13 cellular contexts compared by ENCODE assay signal in the genomic region with DNA sequence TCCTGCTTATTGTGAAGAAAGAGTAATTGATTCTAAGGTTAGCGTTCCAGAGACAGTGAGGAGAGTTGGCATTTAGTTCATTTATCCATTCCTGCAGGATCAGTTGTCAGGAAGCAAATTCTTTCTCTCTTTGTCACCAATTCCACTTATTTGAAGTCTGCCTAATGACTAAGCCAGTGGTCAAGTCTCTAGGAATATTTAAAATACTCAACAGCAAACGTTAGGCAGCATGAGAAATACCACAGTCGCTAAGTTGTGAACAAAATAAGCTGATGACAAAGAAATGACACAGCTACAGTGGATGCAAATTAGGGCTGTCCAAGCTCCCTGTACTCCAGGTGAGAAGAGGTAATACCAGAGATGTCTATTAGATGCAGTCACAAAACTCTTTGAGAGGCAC. TPM values are rescaled to one million over a fixed set of nuclear protein-coding genes. Genes with fewer than 3 reads are reported as not detected.
DNase-seq lines count a peak whose midpoint lies in the region; ATAC-seq and TF ChIP-seq lines count a peak whose summit lies in the region.
"Had no signal": no experiment of that assay in that cellular context is flagged by ENCODE, and none has a peak within 500 bp of the region (broad histone marks: within the 10 kb centered on the region; RNA-seq: fewer than 3 reads in every experiment).

No MANE protein-coding gene starts in this region.

- H3K36me3 ChIP-seq in MG63 = no peaks in the 10 kb centered on the region
- peaks cover 20% of the 10 kb centered on the region for H3K36me3 ChIP-seq in mesodermal cell (ENCODE audit: control insufficient read depth, insufficient read depth, low read length)
- no peaks in the 10 kb centered on the region for H3K36me3 ChIP-seq in BE2C

- no peak overlapping the region for H3K4me3 ChIP-seq in MG63
- H3K4me3 ChIP-seq in mesodermal cell (ENCODE audit: extremely low read depth, insufficient read depth, low read length, poor library complexity, severe bottlenecking) = no peak overlapping the region
- no peak overlapping the region for H3K4me3 ChIP-seq in coronary artery
- no peak overlapping the region for H3K4me3 ChIP-seq in BE2C (ENCODE audit: low read depth, low read length)

- 40% methylated on average over 1 of the region's 3 CpGs; no CpG with 5 or more reads in 1 of the 2 experiments for WGBS in mesodermal cell (ENCODE audit: insufficient coverage in 2 of 2), 2 experiments

- H3K4me1 ChIP-seq in mesodermal cell (ENCODE audit: control insufficient read depth, insufficient read depth, low read length, poor library complexity, severe bottlenecking) (peaks cover 16% of the 10 kb centered on the region), BE2C (no peaks in the 10 kb centered on the region)

- ATAC-seq in stimulated activated naive CD8-positive, alpha-beta T cell treated with anti-CD3 and anti-CD28 coated beads, Interleukin-15, Interleukin-2, amounts not matched to agents 100 U/mL and 50 U/mL, for 24 hours = no peak
- ATAC-seq: natural killer cell treated with Interleukin-12 subunit alpha and Interleukin-12 subunit beta and Interleukin-15 and Interleukin-18, amount 100 ng/mL, for 72 hours; stimulated activated memory B cell treated with anti-CD40 and anti-IgM and Interleukin-4, amounts not matched to agents 10 μg/mL and 1 μg/mL and 100 μg/mL, for 72 hours had no signal

- peak; percentile 87 for DNase-seq in EL
- peak; percentile 12 for DNase-seq in MG63
- peak; percentile 5 for DNase-seq in dermis blood vessel endothelial cell
- DNase-seq in NK-92 (lab: John Stamatoyannopoulos, UW; ENCODE audit: unreplicated experiment) = no peak
- DNase-seq in coronary artery (ENCODE audit: low spot score) = no peak
- DNase-seq in BE2C = no peak
- DNase-seq in stimulated activated naive CD8-positive, alpha-beta T cell treated with anti-CD3 and anti-CD28 coated beads, Interleukin-15, Interleukin-2, amounts not matched to agents 100 U/mL and 50 U/mL, for 24 hours = no peak
- DNase-seq: activated T-cell treated with anti-CD3 and anti-CD28 coated beads for 4 hours; central memory CD4-positive, alpha-beta T cell; DMS53 had no signal

- TF ChIP-seq CTCF in coronary artery (IDR thresholded peaks at IDR 0.05) (no peak), BE2C (IDR thresholded peaks at IDR 0.05; ENCODE audit: low read depth, low read length) (no peak)

- H3K9me3 ChIP-seq in MG63 (no peaks in the 10 kb centered on the region), mesodermal cell (ENCODE audit: control insufficient read depth, low read length) (no peaks in the 10 kb centered on the region), BE2C (no peaks in the 10 kb centered on the region)

- no peaks in the 10 kb centered on the region for H3K27me3 ChIP-seq in MG63
- no peaks in the 10 kb centered on the region for H3K27me3 ChIP-seq in BE2C

- H3K27ac ChIP-seq in mesodermal cell (ENCODE audit: low read depth, low read length, severe bottlenecking) (peak overlapping the region; percentile 90), coronary artery (no peak overlapping the region)

RNA-seq across cellular contexts. Expression of a gene that starts 6.6 kb away (rescaled TPM):
- not detected in 2 replicates for total RNA-seq in MG63 (2014; rRNA removed; shearing (Covaris generic); ENCODE audit: low replicate concordance)
- not detected in 2 replicates for total RNA-seq in dermis blood vessel endothelial cell
- polyA plus RNA-seq in mesodermal cell (2013, experiment 1 of 2) = 0.22 TPM
- 0.20 TPM for polyA plus RNA-seq in mesodermal cell (2013, experiment 2 of 2)
- 0.42 TPM for polyA plus RNA-seq in BE2C (2012; ENCODE audit: insufficient read depth, insufficient read length, low read depth)
- total RNA-seq: natural killer cell treated with Interleukin-12 subunit alpha and Interleukin-12 subunit beta and Interleukin-15 and Interleukin-18, amount 100 ng/mL, for 72 hours had no signal

RNA-seq across cellular contexts. Expression of a gene that starts 37.4 kb away (rescaled TPM):
- 0.10 and 0.20 TPM in 2 replicates for total RNA-seq in MG63 (2014; rRNA removed; shearing (Covaris generic); ENCODE audit: low replicate concordance)
- total RNA-seq in dermis blood vessel endothelial cell = not detected in 2 replicates
- polyA plus RNA-seq in mesodermal cell (2013, experiment 1 of 2) = 2.8 TPM
- 4.7 TPM for polyA plus RNA-seq in mesodermal cell (2013, experiment 2 of 2)
- not detected for polyA plus RNA-seq in BE2C (2012; ENCODE audit: insufficient read depth, insufficient read length, low read depth)

Comparison
In these comparisons a context has a peak if more than half of its experiments do, and no peak if none do; other contexts are left out.
1. DNase-seq: peak in EL (single experiment), MG63 (single experiment) and dermis blood vessel endothelial cell (single experiment); none in NK-92 (single experiment), coronary artery (single experiment), BE2C (single experiment) and stimulated activated naive CD8-positive, alpha-beta T cell treated with anti-CD3 and anti-CD28 coated beads, Interleukin-15, Interleukin-2, amounts not matched to agents 100 U/mL and 50 U/mL, for 24 hours (single experiment).